Comparison of ENCODE assay signal across 1 cellular context in genomic region chr2:64839844-64840243, GRCh38.
TF ChIP-seq lines count a peak whose summit lies in the region.

No MANE protein-coding gene starts in this region.

TF ChIP-seq in GM12878, 131 proteins besides CTCF, POLR2A, EP300 and RAD21 (continued from another document):
- TF ChIP-seq LARP7 (IDR thresholded peaks at IDR 0.05) (no peak), ZBTB40 (IDR thresholded peaks at IDR 0.05; ENCODE audit: borderline replicate concordance) (no peak), BMI1 (IDR thresholded peaks at IDR 0.05; ENCODE audit: borderline replicate concordance) (no peak), GABPA (IDR thresholded peaks at IDR 0.05; ENCODE audit: low read depth) (no peak), BCLAF1 (IDR thresholded peaks at IDR 0.05) (no peak), KDM1A (IDR thresholded peaks at IDR 0.05; ENCODE audit: borderline replicate concordance) (no peak), MEF2A (IDR thresholded peaks at IDR 0.05; ENCODE audit: insufficient read depth, low read depth, low read length) (no peak), EED (IDR thresholded peaks at IDR 0.05; ENCODE audit: low read depth) (peak; percentile 32; the same call in 1 of the 2 replicates), MYC (IDR thresholded peaks at IDR 0.05; ENCODE audit: insufficient read depth, insufficient read length, insufficient replicate concordance, low read length, severe bottlenecking) (no peak), RUNX3 (IDR thresholded peaks at IDR 0.05; ENCODE audit: low read length) (no peak), CREB1 (IDR thresholded peaks at IDR 0.05; ENCODE audit: low read depth) (peak; percentile 71), TAF1 (IDR thresholded peaks at IDR 0.05; ENCODE audit: borderline replicate concordance, low read depth, low read length) (peak; percentile 56; the same call in 1 of the 2 replicates), MTA2 (IDR thresholded peaks at IDR 0.05; ENCODE audit: low read depth) (no peak), ATF3 (IDR thresholded peaks at IDR 0.05; ENCODE audit: borderline replicate concordance, extremely low read depth, low read depth, low read length) (no peak), HCFC1 (IDR thresholded peaks at IDR 0.05; ENCODE audit: low read length) (no peak)
